ENCODE assay signal across 11 cellular contexts in the genomic region with DNA sequence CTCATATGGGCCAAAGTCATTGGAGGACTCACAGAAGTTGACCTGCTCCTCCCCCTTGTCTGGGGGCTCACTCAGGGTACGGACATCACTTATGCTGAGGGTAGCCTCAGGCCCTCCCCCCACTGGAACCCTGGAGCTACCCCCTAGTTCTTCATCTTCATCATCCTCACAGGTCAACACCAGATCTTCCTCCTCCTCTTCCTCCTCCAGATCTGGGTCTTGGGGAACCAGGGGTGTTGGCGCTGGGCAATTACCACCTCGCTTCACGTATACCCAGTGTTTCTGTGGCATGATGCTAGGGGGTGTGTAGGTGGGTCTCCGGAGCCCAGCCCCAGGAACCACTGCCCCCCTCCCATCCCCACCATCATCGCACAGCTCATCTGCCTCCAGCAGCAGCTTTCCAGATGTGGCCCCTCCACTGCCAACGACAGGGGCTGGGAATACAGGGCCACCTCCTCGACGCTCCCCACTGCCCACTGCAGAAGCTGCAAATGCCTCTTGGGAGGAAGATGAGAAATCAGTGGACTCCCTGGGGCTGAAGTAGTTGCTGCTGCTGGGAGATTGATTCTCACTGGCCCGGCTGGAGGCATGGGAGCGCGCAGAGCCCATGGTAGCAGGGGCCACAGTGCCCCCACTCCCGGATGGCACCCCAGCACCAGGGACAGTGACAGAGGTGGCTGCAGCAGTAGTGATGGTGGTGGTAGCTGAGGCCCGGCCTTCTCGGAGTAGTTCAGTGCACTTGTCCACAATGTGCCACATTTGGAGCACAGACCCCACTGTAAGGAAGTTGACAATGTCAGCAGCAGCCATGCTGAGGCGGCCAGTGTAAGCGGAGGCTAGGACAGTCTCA. TPM values are rescaled to one million over a fixed set of nuclear protein-coding genes. Genes with fewer than 3 reads are reported as not detected.
A peak's percentile ranks its signal among the peaks of the same experiment; 100 is the strongest.
DNase-seq lines count a peak whose midpoint lies in the region; TF ChIP-seq lines count a peak whose summit lies in the region.
"Had no signal": no experiment of that assay in that cellular context is flagged by ENCODE, and none has a peak within 500 bp of the region (broad histone marks: within the 10 kb centered on the region; RNA-seq: fewer than 3 reads in every experiment).

No MANE protein-coding gene starts in this region.

- no peaks in the 10 kb centered on the region for H3K27me3 ChIP-seq in tibial artery
- H3K27me3 ChIP-seq: cardiac muscle cell had no signal

- no peaks in the 10 kb centered on the region for H3K9me3 Mint-ChIP-seq in activated naive CD4-positive, alpha-beta T cell treated with anti-CD3 and anti-CD28 coated beads, Interleukin-2, amount 10 ng/mL, durations not matched to agents 7 days and 5 days
- no peaks in the 10 kb centered on the region for H3K9me3 Mint-ChIP-seq in activated T-helper 1 cell treated with anti-CD3 and anti-CD28 coated beads, Interleukin-12 subunit alpha, Interleukin-12 subunit beta, Interleukin-2, Interleukin-4 antibody, amounts not matched to agents 30 ng/mL and 10 ng/mL and 1 ng/mL, durations not matched to agents 14 hours and 24 hours and 36 hours
- no peaks in the 10 kb centered on the region for H3K9me3 Mint-ChIP-seq in mesothelial cell of epicardium

- peak overlapping the region; percentile 99 for H3K4me3 Mint-ChIP-seq in activated naive CD4-positive, alpha-beta T cell treated with anti-CD3 and anti-CD28 coated beads, Interleukin-2, amount 10 ng/mL, durations not matched to agents 7 days and 5 days
- H3K4me3 Mint-ChIP-seq in activated T-helper 1 cell treated with anti-CD3 and anti-CD28 coated beads, Interleukin-12 subunit alpha, Interleukin-12 subunit beta, Interleukin-2, Interleukin-4 antibody, amounts not matched to agents 30 ng/mL and 10 ng/mL and 1 ng/mL, durations not matched to agents 14 hours and 24 hours and 36 hours: peak overlapping the region; percentile 77
- peak overlapping the region; percentile 94 for H3K4me3 Mint-ChIP-seq in mesothelial cell of epicardium

- peaks cover 80% of the 10 kb centered on the region for H3K4me1 Mint-ChIP-seq in activated naive CD4-positive, alpha-beta T cell treated with anti-CD3 and anti-CD28 coated beads, Interleukin-2, amount 10 ng/mL, durations not matched to agents 7 days and 5 days
- peaks cover 70% of the 10 kb centered on the region for H3K4me1 Mint-ChIP-seq in activated T-helper 1 cell treated with anti-CD3 and anti-CD28 coated beads, Interleukin-12 subunit alpha, Interleukin-12 subunit beta, Interleukin-2, Interleukin-4 antibody, amounts not matched to agents 30 ng/mL and 10 ng/mL and 1 ng/mL, durations not matched to agents 14 hours and 24 hours and 36 hours (ENCODE audit: low read depth)
- peaks cover 65% of the 10 kb centered on the region for H3K4me1 Mint-ChIP-seq in mesothelial cell of epicardium

- no peak for DNase-seq in activated naive CD4-positive, alpha-beta T cell treated with anti-CD3 and anti-CD28 coated beads, Interleukin-2, amount 10 ng/mL, durations not matched to agents 7 days and 5 days
- no peak for DNase-seq in activated naive CD4-positive, alpha-beta T cell (lab: John Stamatoyannopoulos, UW)
- no peak for DNase-seq in activated T-helper 1 cell treated with anti-CD3 and anti-CD28 coated beads, Interleukin-12 subunit alpha, Interleukin-12 subunit beta, Interleukin-2, Interleukin-4 antibody, amounts not matched to agents 30 ng/mL and 10 ng/mL and 1 ng/mL, durations not matched to agents 14 hours and 24 hours and 36 hours (ENCODE audit: low spot score)
- DNase-seq in mesothelial cell of epicardium (ENCODE audit: low spot score in 2 of 2, unreplicated experiment in 2 of 2) (no peak), tibial artery (no peak), middle frontal gyrus (ENCODE audit: extremely low spot score, low spot score) (no peak), kidney glomerular epithelial cell (lab: John Stamatoyannopoulos, UW) (no peak), GM19240 (ENCODE audit: insufficient read length, low spot score) (no peak)
- DNase-seq: activated CD4-positive, alpha-beta T cell treated with anti-CD3 and anti-CD28 coated beads, Interleukin-2, amount 50 U/mL, for 1 hour; foreskin fibroblast had no signal

- H3K36me3 ChIP-seq in tibial artery: peaks cover 14 to 37% (median 25%) of the 10 kb centered on the region in 3 donors

- no peak overlapping the region for H3K4me3 ChIP-seq in tibial artery

- H3K4me1 ChIP-seq in tibial artery: peaks cover 0 to 68% (median 58%) of the 10 kb centered on the region in 4 donors

- H3K27me3 Mint-ChIP-seq in activated naive CD4-positive, alpha-beta T cell treated with anti-CD3 and anti-CD28 coated beads, Interleukin-2, amount 10 ng/mL, durations not matched to agents 7 days and 5 days: no peaks in the 10 kb centered on the region
- no peaks in the 10 kb centered on the region for H3K27me3 Mint-ChIP-seq in activated T-helper 1 cell treated with anti-CD3 and anti-CD28 coated beads, Interleukin-12 subunit alpha, Interleukin-12 subunit beta, Interleukin-2, Interleukin-4 antibody, amounts not matched to agents 30 ng/mL and 10 ng/mL and 1 ng/mL, durations not matched to agents 14 hours and 24 hours and 36 hours (ENCODE audit: insufficient read depth)
- no peaks in the 10 kb centered on the region for H3K27me3 Mint-ChIP-seq in mesothelial cell of epicardium (ENCODE audit: low read depth)

- peak overlapping the region; percentile 73 for H3K27ac Mint-ChIP-seq in activated naive CD4-positive, alpha-beta T cell treated with anti-CD3 and anti-CD28 coated beads, Interleukin-2, amount 10 ng/mL, durations not matched to agents 7 days and 5 days
- peak overlapping the region; percentile 99 for H3K27ac Mint-ChIP-seq in activated T-helper 1 cell treated with anti-CD3 and anti-CD28 coated beads, Interleukin-12 subunit alpha, Interleukin-12 subunit beta, Interleukin-2, Interleukin-4 antibody, amounts not matched to agents 30 ng/mL and 10 ng/mL and 1 ng/mL, durations not matched to agents 14 hours and 24 hours and 36 hours
- H3K27ac Mint-ChIP-seq in mesothelial cell of epicardium: peak overlapping the region; percentile 87

- CTCF ChIA-PET in activated naive CD4-positive, alpha-beta T cell treated with anti-CD3 and anti-CD28 coated beads, Interleukin-2, amount 10 ng/mL, durations not matched to agents 7 days and 5 days (lab: Charles Lee): interaction anchor here (1.7 kb wide), 1 partner anchor 16 kb away, joined by 4 read pairs; no protein-coding TSS in a partner anchor

- intact Hi-C loops in activated T-helper 1 cell treated with anti-CD3 and anti-CD28 coated beads, Interleukin-12 subunit alpha, Interleukin-12 subunit beta, Interleukin-2, Interleukin-4 antibody, amounts not matched to agents 30 ng/mL and 10 ng/mL and 1 ng/mL, durations not matched to agents 14 hours and 24 hours and 36 hours (cut with micrococcal nuclease): loop anchor here (2.0 kb wide), 1 partner anchor 255 kb away; no protein-coding TSS in a partner anchor
- intact Hi-C loops in tibial artery (cut with DNase I; ENCODE audit: low total_unique reads): loop anchor here (10.0 kb wide), 1 partner anchor 109 kb away; the partner anchor contains the start of gene SYNGAP1

- peak overlapping the region; percentile 95 for H3K27ac ChIP-seq in tibial artery

- H3K36me3 Mint-ChIP-seq in activated naive CD4-positive, alpha-beta T cell treated with anti-CD3 and anti-CD28 coated beads, Interleukin-2, amount 10 ng/mL, durations not matched to agents 7 days and 5 days: peaks cover 69% of the 10 kb centered on the region
- peaks cover 55% of the 10 kb centered on the region for H3K36me3 Mint-ChIP-seq in activated T-helper 1 cell treated with anti-CD3 and anti-CD28 coated beads, Interleukin-12 subunit alpha, Interleukin-12 subunit beta, Interleukin-2, Interleukin-4 antibody, amounts not matched to agents 30 ng/mL and 10 ng/mL and 1 ng/mL, durations not matched to agents 14 hours and 24 hours and 36 hours (ENCODE audit: low read depth)
- peaks cover 21% of the 10 kb centered on the region for H3K36me3 Mint-ChIP-seq in mesothelial cell of epicardium

- TF ChIP-seq CTCF in mesothelial cell of epicardium (IDR thresholded peaks at IDR 0.05; ENCODE audit: unreplicated experiment): no peak
- no peak for TF ChIP-seq CTCF in tibial artery (IDR thresholded peaks at IDR 0.05)

- H3K9me3 ChIP-seq in tibial artery: no peaks in the 10 kb centered on the region

RNA-seq across cellular contexts. Expression of gene ZBTB22, which starts 1.6 kb away (rescaled TPM):
- total RNA-seq in activated T-helper 1 cell treated with anti-CD3 and anti-CD28 coated beads, Interleukin-12 subunit alpha, Interleukin-12 subunit beta, Interleukin-2, Interleukin-4 antibody, amounts not matched to agents 30 ng/mL and 10 ng/mL and 1 ng/mL, durations not matched to agents 14 hours and 24 hours and 36 hours: 12.5 and 14.7 TPM in 2 replicates
- total RNA-seq in mesothelial cell of epicardium: 33.2 to 36.0 TPM (median 35.8 TPM) in 3 replicates

RNA-seq across cellular contexts. Expression of gene TAPBP, which starts 2.1 kb away (rescaled TPM):
- total RNA-seq in activated T-helper 1 cell treated with anti-CD3 and anti-CD28 coated beads, Interleukin-12 subunit alpha, Interleukin-12 subunit beta, Interleukin-2, Interleukin-4 antibody, amounts not matched to agents 30 ng/mL and 10 ng/mL and 1 ng/mL, durations not matched to agents 14 hours and 24 hours and 36 hours: 264 and 265 TPM in 2 replicates
- total RNA-seq in mesothelial cell of epicardium: 62.8 to 68.3 TPM (median 64.4 TPM) in 3 replicates

RNA-seq across cellular contexts. Expression of gene DAXX, which starts 6.8 kb away (rescaled TPM):
- total RNA-seq in activated T-helper 1 cell treated with anti-CD3 and anti-CD28 coated beads, Interleukin-12 subunit alpha, Interleukin-12 subunit beta, Interleukin-2, Interleukin-4 antibody, amounts not matched to agents 30 ng/mL and 10 ng/mL and 1 ng/mL, durations not matched to agents 14 hours and 24 hours and 36 hours: 66.3 and 69.3 TPM in 2 replicates
- total RNA-seq in mesothelial cell of epicardium: 31.9 to 33.2 TPM (median 33.1 TPM) in 3 replicates

RNA-seq across cellular contexts. Expression of gene RGL2, which starts 17.2 kb away (rescaled TPM):
- 27.6 and 28.0 TPM in 2 replicates for total RNA-seq in activated T-helper 1 cell treated with anti-CD3 and anti-CD28 coated beads, Interleukin-12 subunit alpha, Interleukin-12 subunit beta, Interleukin-2, Interleukin-4 antibody, amounts not matched to agents 30 ng/mL and 10 ng/mL and 1 ng/mL, durations not matched to agents 14 hours and 24 hours and 36 hours
- 108 to 113 TPM (median 112 TPM) in 3 replicates for total RNA-seq in mesothelial cell of epicardium

RNA-seq across cellular contexts. Expression of gene PFDN6, which starts 26.6 kb away (rescaled TPM):
- total RNA-seq in activated T-helper 1 cell treated with anti-CD3 and anti-CD28 coated beads, Interleukin-12 subunit alpha, Interleukin-12 subunit beta, Interleukin-2, Interleukin-4 antibody, amounts not matched to agents 30 ng/mL and 10 ng/mL and 1 ng/mL, durations not matched to agents 14 hours and 24 hours and 36 hours: 122 and 126 TPM in 2 replicates
- 38.7 to 43.0 TPM (median 39.9 TPM) in 3 replicates for total RNA-seq in mesothelial cell of epicardium
